Comparison of ENCODE assay signal across 8 cellular contexts in genomic region chr6:35919085-35919826, GRCh38. TPM values are rescaled to one million over a fixed set of nuclear protein-coding genes. Genes with fewer than 3 reads are reported as not detected.
DNase-seq lines count a peak whose midpoint lies in the region; ATAC-seq, FAIRE-seq and TF ChIP-seq lines count a peak whose summit lies in the region.

No MANE protein-coding gene starts in this region.

- H3K27ac ChIP-seq in epithelial cell of prostate = peak overlapping the region; percentile 89

- no peaks in the 10 kb centered on the region for H3K27me3 Mint-ChIP-seq in neural crest cell (ENCODE audit: low read depth)

- no peak for FAIRE-seq in RCC 7860 (lab: Jason Lieb, UNC)

- ATAC-seq in HG02642 (IDR thresholded peaks at IDR 0.05; ENCODE audit: poor library complexity, unreplicated experiment) (peak; percentile 1), GM19467 (IDR thresholded peaks at IDR 0.05; ENCODE audit: unreplicated experiment) (no peak)

- peaks cover 35% of the 10 kb centered on the region for H3K4me1 Mint-ChIP-seq in neural crest cell

- TF ChIP-seq CTCF in neural crest cell (conservative IDR thresholded peaks at IDR 0.05) = no peak

- H3K36me3 Mint-ChIP-seq in neural crest cell (ENCODE audit: low read depth) = no peaks in the 10 kb centered on the region

- peak overlapping the region; percentile 69 for H3K27ac Mint-ChIP-seq in neural crest cell (ENCODE audit: unreplicated experiment)

- H3K4me3 Mint-ChIP-seq in neural crest cell = peak overlapping the region; percentile 97

- in situ Hi-C loops in SK-MEL-5 (cut with HindIII; ENCODE audit: low pct_unique_long_range_greater_than_20kb, low sequenced_read_pairs) = no loop called here

- H3K9me3 Mint-ChIP-seq in neural crest cell = no peaks in the 10 kb centered on the region

- DNase-seq in EL = peak; percentile 15
- DNase-seq in SK-MEL-5 (ENCODE audit: low read depth, low spot score) = peak; percentile 1
- peak; percentile 72 for DNase-seq in epithelial cell of prostate (ENCODE audit: low read depth, low spot score)
- DNase-seq in neural crest cell (ENCODE audit: low read depth, low spot score) = no peak
- no peak for DNase-seq in stimulated activated naive CD4-positive, alpha-beta T cell treated with Interleukin-2 at 50 U/mL for 16 hours (lab: John Stamatoyannopoulos, UW)
- no peak for DNase-seq in RCC 7860 (ENCODE audit: low spot score)

RNA-seq across cellular contexts. Expression of gene SRPK1, which starts 1.6 kb away (rescaled TPM):
- total RNA-seq in SK-MEL-5 (2014; rRNA removed; shearing (Covaris generic)) = 26.6 and 27.3 TPM in 2 replicates
- 33.7 and 34.5 TPM in 2 replicates for polyA plus RNA-seq in SK-MEL-5 (2015; cell fraction: cytosol; rRNA removed)
- 34.8 and 50.9 TPM in 2 replicates for polyA plus RNA-seq in SK-MEL-5 (2015; cell fraction: nucleus; rRNA removed)
- 105 and 113 TPM in 2 replicates for total RNA-seq in neural crest cell

Comparison
In these comparisons a context has a peak if more than half of its experiments do, and no peak if none do; other contexts are left out.
1. DNase-seq: peak in EL (single experiment), SK-MEL-5 (single experiment) and epithelial cell of prostate (single experiment); none in neural crest cell (single experiment), stimulated activated naive CD4-positive, alpha-beta T cell treated with Interleukin-2 at 50 U/mL for 16 hours (single experiment) and RCC 7860 (single experiment).